In genomic region chr2:186588940-186589732, GRCh38 we compare ENCODE assay signal across 8 cellular contexts. TPM values are rescaled to one million over a fixed set of nuclear protein-coding genes. Genes with fewer than 3 reads are reported as not detected.
A peak's percentile ranks its signal among the peaks of the same experiment; 100 is the strongest.
DNase-seq lines count a peak whose midpoint lies in the region; ATAC-seq and TF ChIP-seq lines count a peak whose summit lies in the region.

No MANE protein-coding gene starts in this region.

- peaks cover 8 to 13% of the 10 kb centered on the region in 2 donors for H3K4me1 ChIP-seq in naive thymus-derived CD4-positive, alpha-beta T cell (ENCODE audit: control insufficient read depth in 2 of 2, insufficient read depth in 2 of 2, low read length in 2 of 2)

- CTCF ChIA-PET in naive thymus-derived CD4-positive, alpha-beta T cell (lab: Charles Lee) = interaction anchor here (0.6 to 1.3 kb wide), 5 partner anchors 11 to 119 kb away, joined by 3 to 5 read pairs (median 3); no protein-coding TSS in a partner anchor

- H3K27ac Mint-ChIP-seq in dendritic cell treated with granulocyte-macrophage colony-stimulating factor and Interleukin-4, amounts not matched to agents 40 ng/mL and 50 ng/mL, for 4 days = peak overlapping the region; percentile 96
- peak overlapping the region; percentile 51 to 90 (median 81) for H3K27ac Mint-ChIP-seq in naive thymus-derived CD4-positive, alpha-beta T cell

- no peaks in the 10 kb centered on the region for H3K27me3 ChIP-seq in naive thymus-derived CD4-positive, alpha-beta T cell (ENCODE audit: control insufficient read depth in 2 of 2, insufficient read depth in 2 of 2, low read length in 2 of 2)

- peaks cover 17% of the 10 kb centered on the region for H3K36me3 Mint-ChIP-seq in dendritic cell treated with granulocyte-macrophage colony-stimulating factor and Interleukin-4, amounts not matched to agents 40 ng/mL and 50 ng/mL, for 4 days (ENCODE audit: low read depth)
- H3K36me3 Mint-ChIP-seq in naive thymus-derived CD4-positive, alpha-beta T cell = peaks cover 0 to 1% (median 0%) of the 10 kb centered on the region in 5 donors

- peak overlapping the region; percentile 71 for H3K27ac ChIP-seq in naive thymus-derived CD4-positive, alpha-beta T cell (ENCODE audit: low read depth, low read length)

- H3K9me3 Mint-ChIP-seq in dendritic cell treated with granulocyte-macrophage colony-stimulating factor and Interleukin-4, amounts not matched to agents 40 ng/mL and 50 ng/mL, for 4 days = no peaks in the 10 kb centered on the region
- H3K9me3 Mint-ChIP-seq in naive thymus-derived CD4-positive, alpha-beta T cell = no peaks in the 10 kb centered on the region

- no peak for TF ChIP-seq CTCF in GM13977 (IDR thresholded peaks at IDR 0.05; ENCODE audit: extremely low read depth, insufficient read depth, missing control alignments)

- DNase-seq in GM13977 (ENCODE audit: low spot score) (peak; percentile 11), NAMALWA (ENCODE audit: low spot score) (peak; percentile 3), mesenteric fat pad (ENCODE audit: low spot score) (no peak), retina (no peak), epidermal melanocyte (ENCODE audit: insufficient read length, low spot score) (no peak), NOMO-1 (lab: John Stamatoyannopoulos, UW; ENCODE audit: unreplicated experiment in 2 of 2) (no peak)
- peak in 1 of 9 donors; percentile 1 for DNase-seq in naive thymus-derived CD4-positive, alpha-beta T cell

- peaks cover 1% of the 10 kb centered on the region for H3K27me3 Mint-ChIP-seq in dendritic cell treated with granulocyte-macrophage colony-stimulating factor and Interleukin-4, amounts not matched to agents 40 ng/mL and 50 ng/mL, for 4 days
- peaks cover 0 to 14% (median 10%) of the 10 kb centered on the region in 5 donors for H3K27me3 Mint-ChIP-seq in naive thymus-derived CD4-positive, alpha-beta T cell

- peak overlapping the region; percentile 80 for H3K4me3 Mint-ChIP-seq in dendritic cell treated with granulocyte-macrophage colony-stimulating factor and Interleukin-4, amounts not matched to agents 40 ng/mL and 50 ng/mL, for 4 days
- peak overlapping the region; percentile 83 to 94 (median 87) for H3K4me3 Mint-ChIP-seq in naive thymus-derived CD4-positive, alpha-beta T cell

- no peaks in the 10 kb centered on the region for H3K9me3 ChIP-seq in naive thymus-derived CD4-positive, alpha-beta T cell (ENCODE audit: control insufficient read depth in 2 of 3, low read length in 3 of 3)

- in situ Hi-C loops in GM13977 (cut with MboI; ENCODE audit: low pct_unique_long_range_greater_than_20kb, low sequenced_read_pairs, unreplicated experiment) = no loop called here

- H3K4me3 ChIP-seq in naive thymus-derived CD4-positive, alpha-beta T cell (ENCODE audit: low read length) = peak overlapping the region; percentile 65

- H3K4me1 Mint-ChIP-seq in dendritic cell treated with granulocyte-macrophage colony-stimulating factor and Interleukin-4, amounts not matched to agents 40 ng/mL and 50 ng/mL, for 4 days (ENCODE audit: low read depth) = peaks cover 28% of the 10 kb centered on the region
- peaks cover 15 to 41% (median 27%) of the 10 kb centered on the region in 7 donors for H3K4me1 Mint-ChIP-seq in naive thymus-derived CD4-positive, alpha-beta T cell

- no peak for ATAC-seq in naive thymus-derived CD4-positive, alpha-beta T cell

- H3K36me3 ChIP-seq in naive thymus-derived CD4-positive, alpha-beta T cell (ENCODE audit: control insufficient read depth in 2 of 3, insufficient read depth in 3 of 3, low read length in 3 of 3) = peaks cover 0 to 6% (median 0%) of the 10 kb centered on the region in 3 experiments

- POLR2A ChIA-PET in naive thymus-derived CD4-positive, alpha-beta T cell (lab: Charles Lee) = interaction anchor here (1.0 to 2.4 kb wide), 3 partner anchors 13 to 103 kb away, joined by 5 to 26 read pairs (median 7); partner anchors contain the start of gene ZC3H15

- intact Hi-C loops in dendritic cell treated with granulocyte-macrophage colony-stimulating factor and Interleukin-4, amounts not matched to agents 40 ng/mL and 50 ng/mL, for 4 days (cut with micrococcal nuclease) = loop anchor here (1.0 kb wide), 1 partner anchor 14 kb away; no protein-coding TSS in a partner anchor
- intact Hi-C loops in naive thymus-derived CD4-positive, alpha-beta T cell (cut with micrococcal nuclease) = loop anchor here (1.0 kb wide), 2 partner anchors 85 to 103 kb away; partner anchors contain the start of gene ZC3H15 (in 2 of the 2)

RNA-seq across cellular contexts. Expression of gene ITGAV, which starts 0.7 kb away (rescaled TPM):
- total RNA-seq in naive thymus-derived CD4-positive, alpha-beta T cell = 1 to 10 TPM; 5.0 to 9.7 (median 7.2) TPM
- polyA plus RNA-seq in naive thymus-derived CD4-positive, alpha-beta T cell = under 1 TPM; 0.37 to 0.47 TPM
- 137 TPM for total RNA-seq in mesenteric fat pad

Comparison
In these comparisons a context has a peak if more than half of its experiments do, and no peak if none do; other contexts are left out.
1. DNase-seq: peak in GM13977 (single experiment) and NAMALWA (single experiment); none in mesenteric fat pad (single experiment), retina (single experiment), epidermal melanocyte (single experiment) and NOMO-1 (0 of 2).
2. RNA of gene ITGAV, which starts 0.7 kb away (total RNA-seq): 137 TPM in mesenteric fat pad (single experiment); 5.0 to 9.7 TPM in naive thymus-derived CD4-positive, alpha-beta T cell; every median in the first group is over 10 times any median in the second.